12 cellular contexts compared by ENCODE assay signal in the genomic region with DNA sequence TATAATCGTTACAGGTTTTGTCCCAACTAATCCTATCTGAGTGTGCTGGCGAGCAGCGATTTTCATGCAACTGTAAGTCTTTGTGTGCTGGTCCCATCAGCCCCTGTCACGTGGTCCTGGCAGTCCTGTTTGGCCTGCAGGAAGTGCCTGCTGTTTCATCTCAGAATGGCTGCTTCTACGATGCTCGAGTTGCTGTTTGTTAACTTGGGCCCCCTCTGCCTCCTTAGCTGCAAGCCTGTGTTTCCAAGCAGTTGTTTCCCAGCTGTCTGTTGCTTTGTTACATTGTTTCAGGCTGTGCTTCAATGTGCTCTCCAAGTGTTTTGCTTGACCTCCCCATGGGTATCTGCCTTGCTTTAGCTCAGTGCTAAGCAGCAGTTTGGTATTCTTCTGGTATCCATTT. TPM values are rescaled to one million over a fixed set of nuclear protein-coding genes. Genes with fewer than 3 reads are reported as not detected.
DNase-seq lines count a peak whose midpoint lies in the region; ATAC-seq and TF ChIP-seq lines count a peak whose summit lies in the region.
"Had no signal": no experiment of that assay in that cellular context is flagged by ENCODE, and none has a peak within 500 bp of the region (broad histone marks: within the 10 kb centered on the region; RNA-seq: fewer than 3 reads in every experiment).

No MANE protein-coding gene starts in this region.

- no peaks in the 10 kb centered on the region for H3K36me3 Mint-ChIP-seq in activated CD8-positive, alpha-beta T cell treated with anti-CD3 and anti-CD28 coated beads, Interleukin-2, amount 10 ng/mL, durations not matched to agents 7 days and 5 days (ENCODE audit: low read depth)

- no peak overlapping the region for H3K4me3 ChIP-seq in A673 (ENCODE audit: low read depth, low read length, poor library complexity, severe bottlenecking)
- no peak overlapping the region for H3K4me3 ChIP-seq in SK-N-SH (ENCODE audit: low read depth in 2 of 2, low read length in 1 of 2)
- peak overlapping the region in 1 of 2 donors; percentile 19 for H3K4me3 ChIP-seq in neuronal stem cell (ENCODE audit: low read length in 2 of 2)
- H3K4me3 ChIP-seq: Peyer's patch, spleen had no signal

- H3K18ac ChIP-seq in neuronal stem cell (ENCODE audit: low read length) = no peak overlapping the region

- BruUV-seq in A673 (replicated peaks; lab: Mats Ljungman, UMichigan) = no TSS peak

- no peak overlapping the region for H2AK5ac ChIP-seq in neuronal stem cell (ENCODE audit: low read depth, low read length)

- H3K9me3 Mint-ChIP-seq in activated CD8-positive, alpha-beta T cell treated with anti-CD3 and anti-CD28 coated beads, Interleukin-2, amount 10 ng/mL, durations not matched to agents 7 days and 5 days (ENCODE audit: insufficient read depth) = no peaks in the 10 kb centered on the region

- H4K20me1 ChIP-seq in SK-N-SH (ENCODE audit: insufficient read depth) = no peaks in the 10 kb centered on the region

- DNase-seq in A673 (ENCODE audit: low spot score) (peak; percentile 62), SK-N-SH (peak; percentile 37), left cardiac atrium (peak; percentile 18), neuronal stem cell (ENCODE audit: low spot score) (no peak), SHP77 (lab: John Stamatoyannopoulos, UW) (no peak)
- DNase-seq in activated CD8-positive, alpha-beta T cell treated with anti-CD3 and anti-CD28 coated beads, Interleukin-2, amount 10 ng/mL, durations not matched to agents 7 days and 5 days = no peak
- DNase-seq: aorta, NCI-H187 treated with DMSO at 0.1 percent for 48 hours, Peyer's patch, spleen had no signal

- H3K4me1 Mint-ChIP-seq in activated CD8-positive, alpha-beta T cell treated with anti-CD3 and anti-CD28 coated beads, Interleukin-2, amount 10 ng/mL, durations not matched to agents 7 days and 5 days (ENCODE audit: low read depth) = no peaks in the 10 kb centered on the region

- no peaks in the 10 kb centered on the region for H3F3A ChIP-seq in SK-N-SH (replicated peaks; ENCODE audit: insufficient read depth)

- H3K27ac ChIP-seq in A673 (ENCODE audit: low read depth, low read length, poor library complexity, severe bottlenecking) (no peak overlapping the region), SK-N-SH (ENCODE audit: low read depth in 2 of 2, low read length in 1 of 2) (peak overlapping the region in 1 of 2 experiments; percentile 87; a peak in 3 of 4 replicates), neuronal stem cell (replicated peaks; ENCODE audit: low read length) (peak overlapping the region; percentile 20)
- H3K27ac ChIP-seq: Peyer's patch, spleen had no signal

- no peaks in the 10 kb centered on the region for H3K79me1 ChIP-seq in neuronal stem cell (ENCODE audit: low read depth, low read length)

- H4K8ac ChIP-seq in neuronal stem cell (ENCODE audit: low read depth, low read length) = no peak overlapping the region

- ATAC-seq in left cardiac atrium = peak; percentile 57 to 59
- ATAC-seq in GM18909 (IDR thresholded peaks at IDR 0.05; ENCODE audit: poor library complexity, unreplicated experiment) = no peak
- no peak for ATAC-seq in GM21528 (IDR thresholded peaks at IDR 0.05; ENCODE audit: low FRiP score, unreplicated experiment)
- no peak for ATAC-seq in activated CD8-positive, alpha-beta T cell treated with anti-CD3 and anti-CD28 coated beads, Interleukin-2, amount 10 ng/mL, durations not matched to agents 7 days and 5 days

- no peaks in the 10 kb centered on the region for H3K9me3 ChIP-seq in A673 (ENCODE audit: low read depth, low read length, poor library complexity, severe bottlenecking)
- no peaks in the 10 kb centered on the region for H3K9me3 ChIP-seq in SK-N-SH
- H3K9me3 ChIP-seq in neuronal stem cell (replicated peaks in 1 of 2; ENCODE audit: control insufficient read depth in 2 of 2, insufficient read depth in 1 of 2, low read depth in 1 of 2, low read length in 2 of 2) = peaks cover 0 to 17% of the 10 kb centered on the region in 2 donors
- H3K9me3 ChIP-seq: Peyer's patch, spleen had no signal

- WGBS in SK-N-SH (ENCODE audit: low lambda C conversion rate) = 48% methylated on average over 3 of the region's 6 CpGs
- WGBS in neuronal stem cell (ENCODE audit: extremely low coverage in 2 of 2, insufficient read length in 2 of 2, insufficient replicate concordance in 1 of 2), 2 donors = no CpG with 5 or more reads among the region's 6 CpGs

- H3K27ac Mint-ChIP-seq in activated CD8-positive, alpha-beta T cell treated with anti-CD3 and anti-CD28 coated beads, Interleukin-2, amount 10 ng/mL, durations not matched to agents 7 days and 5 days = no peak overlapping the region

- TF ChIP-seq RAD21 in SK-N-SH (IDR thresholded peaks at IDR 0.05; ENCODE audit: low read length) = no peak

- H2BK120ac ChIP-seq in neuronal stem cell (ENCODE audit: low read depth, low read length) = no peak overlapping the region

- H2BK5ac ChIP-seq in neuronal stem cell (ENCODE audit: low read length) = no peak overlapping the region

- H3K36me3 ChIP-seq in A673 (ENCODE audit: insufficient read depth, low read length, poor library complexity, severe bottlenecking) = no peaks in the 10 kb centered on the region
- no peaks in the 10 kb centered on the region for H3K36me3 ChIP-seq in SK-N-SH (replicated peaks in 1 of 2; ENCODE audit: control insufficient read depth in 1 of 2, insufficient read depth in 2 of 2, low read length in 1 of 2)
- peaks cover 0 to 67% of the 10 kb centered on the region in 2 donors for H3K36me3 ChIP-seq in neuronal stem cell (replicated peaks in 1 of 2; ENCODE audit: control insufficient read depth in 2 of 2, insufficient read depth in 2 of 2, low read length in 2 of 2)
- H3K36me3 ChIP-seq: Peyer's patch, spleen had no signal

- H3K14ac ChIP-seq in neuronal stem cell (ENCODE audit: low read length) = no peak overlapping the region

- H3K79me2 ChIP-seq in SK-N-SH (ENCODE audit: insufficient read depth) = no peaks in the 10 kb centered on the region

- H3K23ac ChIP-seq in neuronal stem cell (ENCODE audit: low read depth, low read length, poor library complexity) = no peak overlapping the region

- POLR2A ChIA-PET in A673 (lab: Charles Lee; ENCODE audit: low non-redundant PET) (interaction anchor here (0.7 kb wide), 1 partner anchor 245 kb away, joined by 4 read pairs; no protein-coding TSS in a partner anchor), SK-N-SH (lab: Yijun Ruan, JAX) (no interaction called here)
- POLR2A ChIA-PET in activated CD8-positive, alpha-beta T cell treated with anti-CD3 and anti-CD28 coated beads, Interleukin-2, amount 10 ng/mL, durations not matched to agents 7 days and 5 days (lab: Charles Lee) = no interaction called here

- TF ChIP-seq EP300 in SK-N-SH (IDR thresholded peaks at IDR 0.05; ENCODE audit: borderline replicate concordance in 1 of 2, low read depth in 1 of 2, low read length in 1 of 2) = no peak

- H3K4me3 Mint-ChIP-seq in activated CD8-positive, alpha-beta T cell treated with anti-CD3 and anti-CD28 coated beads, Interleukin-2, amount 10 ng/mL, durations not matched to agents 7 days and 5 days = no peak overlapping the region

- H4K91ac ChIP-seq in neuronal stem cell (ENCODE audit: low read depth, low read length, poor library complexity) = no peak overlapping the region

- H3K9me2 ChIP-seq in SK-N-SH = no peaks in the 10 kb centered on the region

- H3K4ac ChIP-seq in neuronal stem cell (ENCODE audit: low read length) = no peak overlapping the region

- CTCF ChIA-PET in A673 (lab: Charles Lee) (no interaction called here), SK-N-SH (lab: Yijun Ruan, JAX) (interaction anchor here (1.0 to 1.5 kb wide), 3 partner anchors 12 to 23 kb away, joined by 3 to 4 read pairs (median 4); no protein-coding TSS in a partner anchor)
- CTCF ChIA-PET in activated CD8-positive, alpha-beta T cell treated with anti-CD3 and anti-CD28 coated beads, Interleukin-2, amount 10 ng/mL, durations not matched to agents 7 days and 5 days (lab: Charles Lee) = interaction anchor here (1.2 kb wide), 1 partner anchor 23 kb away, joined by 6 read pairs; no protein-coding TSS in a partner anchor

- H2BK12ac ChIP-seq in neuronal stem cell (ENCODE audit: low read length) = no peak overlapping the region

- intact Hi-C loops in A673 (cut with micrococcal nuclease; ENCODE audit: unreplicated experiment) (no loop called here), left cardiac atrium (cut with DNase I) (no loop called here)

- H2AFZ ChIP-seq in SK-N-SH (ENCODE audit: low read depth) (peak overlapping the region; percentile 44), neuronal stem cell (ENCODE audit: low read length) (peak overlapping the region; percentile 76)

- H3K4me1 ChIP-seq in A673 (ENCODE audit: insufficient read depth, low read length, poor library complexity, severe bottlenecking) (peaks cover 11% of the 10 kb centered on the region), SK-N-SH (ENCODE audit: control insufficient read depth in 1 of 2, insufficient read depth in 2 of 2, low read depth in 1 of 2, low read length in 1 of 2) (peaks cover 6 to 17% of the 10 kb centered on the region in 2 experiments; a peak in 2 of 4 replicates), neuronal stem cell (ENCODE audit: control insufficient read depth in 2 of 2, insufficient read depth in 1 of 2, low read depth in 1 of 2, low read length in 2 of 2) (peaks cover 16 to 27% of the 10 kb centered on the region in 2 donors)
- H3K4me1 ChIP-seq: spleen had no signal

- H3K4me2 ChIP-seq in SK-N-SH = no peak overlapping the region
- no peak overlapping the region for H3K4me2 ChIP-seq in neuronal stem cell (ENCODE audit: insufficient read depth, low read length, poor library complexity, severe bottlenecking)

- H3K27me3 Mint-ChIP-seq in activated CD8-positive, alpha-beta T cell treated with anti-CD3 and anti-CD28 coated beads, Interleukin-2, amount 10 ng/mL, durations not matched to agents 7 days and 5 days (ENCODE audit: low read depth) = no peaks in the 10 kb centered on the region

- H3K9ac ChIP-seq in SK-N-SH (no peak overlapping the region), neuronal stem cell (ENCODE audit: low read depth, low read length, poor library complexity) (no peak overlapping the region)

- no peak overlapping the region for H2BK15ac ChIP-seq in neuronal stem cell (ENCODE audit: low read length)

- H3K27me3 ChIP-seq in A673 (replicated peaks; ENCODE audit: insufficient read depth, low read depth, low read length, poor library complexity) (no peaks in the 10 kb centered on the region), SK-N-SH (ENCODE audit: insufficient read depth) (no peaks in the 10 kb centered on the region), neuronal stem cell (ENCODE audit: control insufficient read depth in 3 of 3, insufficient read depth in 3 of 3, low read depth in 1 of 3, low read length in 3 of 3) (no peaks in the 10 kb centered on the region)
- H3K27me3 ChIP-seq: Peyer's patch, spleen had no signal

- no peak for TF ChIP-seq CTCF in A673 (conservative IDR thresholded peaks at IDR 0.05; ENCODE audit: low read depth, low read length)
- no peak for TF ChIP-seq CTCF in SK-N-SH (IDR thresholded peaks at IDR 0.05)

RNA-seq across cellular contexts. Expression of a gene that starts 21.8 kb away (rescaled TPM):
- total RNA-seq in A673 (2021) = 3.3 and 3.7 TPM in 2 replicates
- 4.1 and 6.0 TPM in 2 replicates for polyA plus RNA-seq in SK-N-SH (2012; rRNA removed)
- polyA plus RNA-seq in SK-N-SH (2012; cell fraction: cytosol; rRNA removed) = 5.4 TPM in 2 replicates
- polyA plus RNA-seq in SK-N-SH (2012; cell fraction: nucleus; rRNA removed) = 11.8 and 12.4 TPM in 2 replicates
- total RNA-seq in left cardiac atrium = 1 to 10 TPM; 3.3 to 5.2 TPM
- 15.7 TPM for polyA plus RNA-seq in neuronal stem cell (2013, experiment 1 of 2)
- 15.6 TPM for polyA plus RNA-seq in neuronal stem cell (2013, experiment 2 of 2)
- 1 to 10 TPM; 1.3 to 1.9 TPM for total RNA-seq in activated CD8-positive, alpha-beta T cell treated with anti-CD3 and anti-CD28 coated beads, Interleukin-2, amount 10 ng/mL, durations not matched to agents 7 days and 5 days

Comparison
In these comparisons a context has a peak if more than half of its experiments do, and no peak if none do; other contexts are left out.
1. DNase-seq: peak in A673 (single experiment), SK-N-SH (single experiment) and left cardiac atrium (single experiment); none in neuronal stem cell (single experiment), activated CD8-positive, alpha-beta T cell treated with anti-CD3 and anti-CD28 coated beads, Interleukin-2, amount 10 ng/mL, durations not matched to agents 7 days and 5 days (single experiment) and SHP77 (0 of 2).
2. ATAC-seq: peak in left cardiac atrium (2 of 2); none in GM18909 (single experiment), GM21528 (single experiment) and activated CD8-positive, alpha-beta T cell treated with anti-CD3 and anti-CD28 coated beads, Interleukin-2, amount 10 ng/mL, durations not matched to agents 7 days and 5 days (single experiment).